8 cellular contexts compared by ENCODE assay signal in the genomic region with DNA sequence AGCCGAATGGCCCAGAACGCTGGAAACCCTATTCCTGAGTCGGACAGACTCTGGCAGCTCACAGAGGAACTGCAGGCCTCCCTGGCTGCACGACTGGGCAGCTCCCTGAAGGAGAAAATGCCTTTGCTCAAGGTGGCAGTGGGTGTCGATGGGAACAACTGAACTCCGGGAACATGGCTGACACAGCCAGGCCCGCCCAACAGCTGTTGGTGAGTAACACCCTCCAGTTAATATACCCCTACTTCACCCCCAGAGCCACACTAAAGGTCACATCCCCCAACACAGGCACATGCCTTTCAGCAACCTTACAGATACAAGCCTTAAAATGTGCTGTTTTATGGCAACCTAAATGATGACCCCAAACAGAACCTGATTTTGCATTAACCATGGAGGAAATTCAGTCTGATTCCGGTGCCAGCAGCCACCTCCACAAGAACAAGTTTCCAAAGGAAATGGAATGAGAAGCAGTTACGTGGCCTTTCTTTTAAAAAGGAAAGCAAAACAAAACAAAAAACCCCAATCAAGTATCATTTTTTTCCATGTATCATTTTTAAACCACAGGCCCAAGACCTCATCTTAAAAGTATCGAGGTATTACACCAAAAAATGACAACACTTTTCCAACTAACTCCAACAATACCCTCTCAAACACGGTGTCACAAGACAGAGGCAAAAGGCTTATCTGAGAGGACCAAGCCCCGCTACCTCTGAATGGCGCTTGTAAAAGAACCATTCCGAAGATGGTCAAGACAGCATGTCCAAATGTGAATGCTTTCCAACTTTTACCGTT. TPM values are rescaled to one million over a fixed set of nuclear protein-coding genes. Genes with fewer than 3 reads are reported as not detected.
DNase-seq lines count a peak whose midpoint lies in the region; ATAC-seq and TF ChIP-seq lines count a peak whose summit lies in the region.

No MANE protein-coding gene starts in this region.

- in situ Hi-C loops in astrocyte of the cerebellum (cut with HindIII; ENCODE audit: low sequenced_read_pairs), result no loop called here

- peak overlapping the region; percentile 12 for H3K9ac ChIP-seq in iPS-15b (ENCODE audit: low read depth, low read length)
- peak overlapping the region; percentile 100 for H3K9ac ChIP-seq in skeletal muscle tissue (ENCODE audit: low read depth in 1 of 3, low read length in 3 of 3)

- H3K36me3 ChIP-seq in SJSA1 (peaks cover 9% of the 10 kb centered on the region), iPS-15b (ENCODE audit: control insufficient read depth, insufficient read depth, low read length) (no peaks in the 10 kb centered on the region), skeletal muscle tissue (ENCODE audit: control insufficient read depth in 3 of 3, insufficient read depth in 3 of 3, low read length in 3 of 3) (peaks cover 0 to 7% (median 2%) of the 10 kb centered on the region in 3 donors)

- H3K27me3 ChIP-seq in SJSA1 (replicated peaks) (no peaks in the 10 kb centered on the region), iPS-15b (ENCODE audit: control insufficient read depth, insufficient read depth, low read length) (peaks cover 25% of the 10 kb centered on the region), skeletal muscle tissue (ENCODE audit: control insufficient read depth in 3 of 3, insufficient read depth in 3 of 3, low read length in 3 of 3) (no peaks in the 10 kb centered on the region)

- H3K27ac ChIP-seq in SJSA1 (peak overlapping the region; percentile 97), skeletal muscle tissue (ENCODE audit: low read depth, low read length) (peak overlapping the region; percentile 99)

- H3K9me3 ChIP-seq in SJSA1 (replicated peaks), result no peaks in the 10 kb centered on the region
- no peaks in the 10 kb centered on the region for H3K9me3 ChIP-seq in iPS-15b (ENCODE audit: control insufficient read depth, insufficient read depth, low read length)
- no peaks in the 10 kb centered on the region for H3K9me3 ChIP-seq in skeletal muscle tissue (ENCODE audit: control insufficient read depth in 3 of 3, low read length in 3 of 3)

- TF ChIP-seq CTCF in astrocyte of the cerebellum (IDR thresholded peaks at IDR 0.05; ENCODE audit: low read depth, low read length, missing control alignments), result no peak

- H3K4me1 ChIP-seq in SJSA1 (replicated peaks) (peaks cover 46% of the 10 kb centered on the region), iPS-15b (ENCODE audit: control insufficient read depth, insufficient read depth, low read length) (peaks cover 34% of the 10 kb centered on the region), skeletal muscle tissue (ENCODE audit: control insufficient read depth in 3 of 3, insufficient read depth in 3 of 3, low read length in 3 of 3) (peaks cover 46 to 55% (median 52%) of the 10 kb centered on the region in 3 donors)

- H3K4me3 ChIP-seq in SJSA1 (peak overlapping the region; percentile 88), astrocyte of the cerebellum (ENCODE audit: low read depth, low read length) (peak overlapping the region; percentile 94), iPS-15b (ENCODE audit: low read depth, low read length) (peak overlapping the region; percentile 87), skeletal muscle tissue (ENCODE audit: low read length in 3 of 3) (peak overlapping the region; percentile 98 to 100 (median 99))

- DNase-seq in ELF-1 (ENCODE audit: low read depth, low spot score) (peak; percentile 38), SJSA1 (ENCODE audit: low read depth in 1 of 2, low spot score in 2 of 2) (peak; percentile 46 to 55), astrocyte of the cerebellum (ENCODE audit: low read depth) (no peak), epidermal melanocyte (ENCODE audit: insufficient read length, low spot score) (no peak), NCI-H524 treated with DMSO at 0.1 percent for 48 hours (lab: John Stamatoyannopoulos, UW) (no peak)

- ATAC-seq in GM19324 (IDR thresholded peaks at IDR 0.05; ENCODE audit: low FRiP score, unreplicated experiment), result no peak

RNA-seq across cellular contexts. Expression of a gene that starts 3.1 kb away (rescaled TPM):
- 3.2 and 5.9 TPM in 2 replicates for total RNA-seq in SJSA1 (2014; rRNA removed; shearing (Covaris generic))
- 2.6 TPM for total RNA-seq in skeletal muscle tissue

Comparison
In these comparisons a context has a peak if more than half of its experiments do, and no peak if none do; other contexts are left out.
1. DNase-seq: peak in ELF-1 (single experiment) and SJSA1 (2 of 2); none in astrocyte of the cerebellum (single experiment), epidermal melanocyte (single experiment) and NCI-H524 treated with DMSO at 0.1 percent for 48 hours (single experiment).
2. Peak in every context shown above with its lines, with median percentiles within 50 percentile points of each other: H3K4me3 ChIP-seq.